ENCODE assay signal across 8 cellular contexts in genomic region chr10:110074986-110075664, GRCh38.
DNase-seq lines count a peak whose midpoint lies in the region; ATAC-seq and TF ChIP-seq lines count a peak whose summit lies in the region.

No MANE protein-coding gene starts in this region.

- no peak for TF ChIP-seq POLR2A in stomach (IDR thresholded peaks at IDR 0.05)

- no peak overlapping the region for H3K4me3 ChIP-seq in cardiac muscle cell
- no peak overlapping the region for H3K4me3 ChIP-seq in stomach

- no peaks in the 10 kb centered on the region; the same call in 1 of the 2 replicates for H3K27me3 Mint-ChIP-seq in HFFc6 (ENCODE audit: insufficient read depth)
- H3K27me3 Mint-ChIP-seq in activated T-helper 1 cell treated with anti-CD3 and anti-CD28 coated beads, Interleukin-12 subunit alpha, Interleukin-12 subunit beta, Interleukin-2, Interleukin-4 antibody, amounts not matched to agents 30 ng/mL and 10 ng/mL and 1 ng/mL, durations not matched to agents 14 hours and 24 hours and 36 hours (ENCODE audit: insufficient read depth) = no peaks in the 10 kb centered on the region

- peak overlapping the region; percentile 75 for H3K27ac Mint-ChIP-seq in HFFc6
- peak overlapping the region; percentile 90 for H3K27ac Mint-ChIP-seq in activated T-helper 1 cell treated with anti-CD3 and anti-CD28 coated beads, Interleukin-12 subunit alpha, Interleukin-12 subunit beta, Interleukin-2, Interleukin-4 antibody, amounts not matched to agents 30 ng/mL and 10 ng/mL and 1 ng/mL, durations not matched to agents 14 hours and 24 hours and 36 hours

- no peaks in the 10 kb centered on the region for H3K9me3 Mint-ChIP-seq in HFFc6
- no peaks in the 10 kb centered on the region for H3K9me3 Mint-ChIP-seq in activated T-helper 1 cell treated with anti-CD3 and anti-CD28 coated beads, Interleukin-12 subunit alpha, Interleukin-12 subunit beta, Interleukin-2, Interleukin-4 antibody, amounts not matched to agents 30 ng/mL and 10 ng/mL and 1 ng/mL, durations not matched to agents 14 hours and 24 hours and 36 hours

- no peak for TF ChIP-seq EP300 in stomach (IDR thresholded peaks at IDR 0.05)

- TF ChIP-seq CTCF in HFFc6 (IDR thresholded peaks at IDR 0.05) (no peak), cardiac muscle cell (IDR thresholded peaks at IDR 0.05; ENCODE audit: low read depth, low read length) (no peak), stomach (IDR thresholded peaks at IDR 0.05) (no peak)

- H3K27me3 ChIP-seq in cardiac muscle cell (no peaks in the 10 kb centered on the region), stomach (no peaks in the 10 kb centered on the region)

- H3K4me1 ChIP-seq in cardiac muscle cell (ENCODE audit: low read depth) = peaks cover 73% of the 10 kb centered on the region
- H3K4me1 ChIP-seq in stomach = peaks cover 39 to 87% (median 68%) of the 10 kb centered on the region in 4 donors

- peak overlapping the region; percentile 75 for H3K4me3 Mint-ChIP-seq in HFFc6
- peak overlapping the region; percentile 60 for H3K4me3 Mint-ChIP-seq in activated T-helper 1 cell treated with anti-CD3 and anti-CD28 coated beads, Interleukin-12 subunit alpha, Interleukin-12 subunit beta, Interleukin-2, Interleukin-4 antibody, amounts not matched to agents 30 ng/mL and 10 ng/mL and 1 ng/mL, durations not matched to agents 14 hours and 24 hours and 36 hours

- no peak for ATAC-seq in HG03175 (IDR thresholded peaks at IDR 0.05; ENCODE audit: unreplicated experiment)

- no peaks in the 10 kb centered on the region for H3K36me3 Mint-ChIP-seq in HFFc6 (ENCODE audit: low read depth)
- H3K36me3 Mint-ChIP-seq in activated T-helper 1 cell treated with anti-CD3 and anti-CD28 coated beads, Interleukin-12 subunit alpha, Interleukin-12 subunit beta, Interleukin-2, Interleukin-4 antibody, amounts not matched to agents 30 ng/mL and 10 ng/mL and 1 ng/mL, durations not matched to agents 14 hours and 24 hours and 36 hours (ENCODE audit: low read depth) = peaks cover 2% of the 10 kb centered on the region

- peaks cover 58% of the 10 kb centered on the region for H3K4me1 Mint-ChIP-seq in HFFc6 (ENCODE audit: low read depth)
- peaks cover 92% of the 10 kb centered on the region for H3K4me1 Mint-ChIP-seq in activated T-helper 1 cell treated with anti-CD3 and anti-CD28 coated beads, Interleukin-12 subunit alpha, Interleukin-12 subunit beta, Interleukin-2, Interleukin-4 antibody, amounts not matched to agents 30 ng/mL and 10 ng/mL and 1 ng/mL, durations not matched to agents 14 hours and 24 hours and 36 hours (ENCODE audit: low read depth)

- DNase-seq in HFFc6 (peak; percentile 68), cardiac muscle cell (ENCODE audit: low read depth in 1 of 2, low spot score in 1 of 2) (peak in 1 of 2 donors; percentile 88), stomach (no peak), T1000 (lab: John Stamatoyannopoulos, UW) (no peak), KG1 (lab: John Stamatoyannopoulos, UW) (no peak), SW480 (ENCODE audit: low spot score) (no peak)
- no peak for DNase-seq in activated T-helper 1 cell treated with anti-CD3 and anti-CD28 coated beads, Interleukin-12 subunit alpha, Interleukin-12 subunit beta, Interleukin-2, Interleukin-4 antibody, amounts not matched to agents 30 ng/mL and 10 ng/mL and 1 ng/mL, durations not matched to agents 14 hours and 24 hours and 36 hours (ENCODE audit: low spot score)

- H3K9me3 ChIP-seq in cardiac muscle cell (ENCODE audit: low read depth) (no peaks in the 10 kb centered on the region), stomach (no peaks in the 10 kb centered on the region)

- H3K36me3 ChIP-seq in cardiac muscle cell = no peaks in the 10 kb centered on the region
- H3K36me3 ChIP-seq in stomach = no peaks in the 10 kb centered on the region

- H3K27ac ChIP-seq in cardiac muscle cell = peak overlapping the region; percentile 95
- peak overlapping the region in 4 of 5 donors; percentile 5 to 88 (median 64) for H3K27ac ChIP-seq in stomach

- intact Hi-C loops in activated T-helper 1 cell treated with anti-CD3 and anti-CD28 coated beads, Interleukin-12 subunit alpha, Interleukin-12 subunit beta, Interleukin-2, Interleukin-4 antibody, amounts not matched to agents 30 ng/mL and 10 ng/mL and 1 ng/mL, durations not matched to agents 14 hours and 24 hours and 36 hours (cut with micrococcal nuclease) = loop anchor here (1.0 to 10.0 kb wide), 5 partner anchors 7 to 840 kb away; partner anchors contain the start of genes BBIP1, SHOC2 and XPNPEP1
- intact Hi-C loops in stomach (cut with DNase I; ENCODE audit: low total_unique reads) = no loop called here
